In genomic region chr1:91501527-91501859, GRCh38 we compare ENCODE assay signal across 8 cellular contexts. TPM values are rescaled to one million over a fixed set of nuclear protein-coding genes. Genes with fewer than 3 reads are reported as not detected.
A peak's percentile ranks its signal among the peaks of the same experiment; 100 is the strongest.
DNase-seq lines count a peak whose midpoint lies in the region; ATAC-seq and TF ChIP-seq lines count a peak whose summit lies in the region.

No MANE protein-coding gene starts in this region.

- H3K4me1 ChIP-seq in IMR-90 (ENCODE audit: control insufficient read depth, insufficient read depth, low read length) (no peaks in the 10 kb centered on the region; the same call in 1 of the 2 replicates), RWPE2 (ENCODE audit: insufficient read depth, poor library complexity, severe bottlenecking) (peaks cover 15% of the 10 kb centered on the region), sigmoid colon (peaks cover 0 to 19% (median 16%) of the 10 kb centered on the region in 4 donors)

- H3K4me2 ChIP-seq in IMR-90 (ENCODE audit: low read depth, low read length): peak overlapping the region; percentile 84

- no peak overlapping the region for H2BK20ac ChIP-seq in IMR-90 (ENCODE audit: low read depth, low read length)

- in situ Hi-C loops in IMR-90 (cut with MboI; ENCODE audit: low sequenced_read_pairs): no loop called here

- BruUV-seq in IMR-90 (replicated peaks; lab: Mats Ljungman, UMichigan) (no TSS peak), Calu3 (replicated peaks; lab: Mats Ljungman, UMichigan) (no TSS peak)

- H3K4me3 Mint-ChIP-seq in Calu3 (ENCODE audit: low read depth, unreplicated experiment): no peak overlapping the region

- H4K91ac ChIP-seq in IMR-90 (ENCODE audit: insufficient read depth, low read depth, low read length): peak overlapping the region; percentile 4; the same call in 1 of the 2 replicates

- no peaks in the 10 kb centered on the region for H3K27me3 Mint-ChIP-seq in Calu3 (ENCODE audit: unreplicated experiment)

- no peaks in the 10 kb centered on the region for H3K9me3 Mint-ChIP-seq in Calu3 (ENCODE audit: low read depth, unreplicated experiment)

- H2BK120ac ChIP-seq in IMR-90 (ENCODE audit: low read depth, low read length): 0 out of 2 replicates have a peak overlapping the region, but pooled peaks have one; percentile 6

- ATAC-seq in GM21576 (IDR thresholded peaks at IDR 0.05; ENCODE audit: unreplicated experiment): peak; percentile 9
- ATAC-seq in IMR-90 (ENCODE audit: low read depth): peak; percentile 15
- ATAC-seq in RWPE2 (ENCODE audit: low read depth): peak; percentile 40

- peak overlapping the region; percentile 85 for H3K56ac ChIP-seq in IMR-90 (ENCODE audit: extremely low read depth, insufficient read depth, low read length)

- dilution Hi-C loops in IMR-90 (cut with HindIII; ENCODE audit: low sequenced_read_pairs, unreplicated experiment): no loop called here

- H3K9ac ChIP-seq in IMR-90 (ENCODE audit: low read depth, low read length): peak overlapping the region; percentile 70

- H3K27me3 ChIP-seq in IMR-90 (ENCODE audit: control insufficient read depth, insufficient read depth, low read length) (no peaks in the 10 kb centered on the region), RWPE2 (ENCODE audit: insufficient read depth, poor library complexity, severe bottlenecking) (no peaks in the 10 kb centered on the region), sigmoid colon (no peaks in the 10 kb centered on the region)

- no peaks in the 10 kb centered on the region for H3K9me3 ChIP-seq in IMR-90 (ENCODE audit: control insufficient read depth, insufficient read depth, low read length)
- no peaks in the 10 kb centered on the region for H3K9me3 ChIP-seq in RWPE2 (ENCODE audit: severe bottlenecking)
- no peaks in the 10 kb centered on the region for H3K9me3 ChIP-seq in sigmoid colon

- H4K20me1 ChIP-seq in IMR-90 (ENCODE audit: insufficient read depth, low read length): no peaks in the 10 kb centered on the region; the same call in 1 of the 2 replicates

- TF ChIP-seq EP300 in sigmoid colon (IDR thresholded peaks at IDR 0.05): no peak

- H3K18ac ChIP-seq in IMR-90 (ENCODE audit: low read depth, low read length): no peak overlapping the region

- H3K4ac ChIP-seq in IMR-90 (ENCODE audit: low read depth, low read length): peak overlapping the region; percentile 17; the same call in 1 of the 2 replicates

- TF ChIP-seq POLR2A in IMR-90 (IDR thresholded peaks at IDR 0.05; ENCODE audit: low read depth, low read length): no peak
- TF ChIP-seq POLR2A in sigmoid colon (IDR thresholded peaks at IDR 0.05): no peak

- peak overlapping the region; percentile 98 for H2AFZ ChIP-seq in IMR-90 (replicated peaks; ENCODE audit: low read length, poor library complexity)

- POLR2A ChIA-PET in IMR-90 (lab: Charles Lee; ENCODE audit: unreplicated experiment): interaction anchor here (0.7 kb wide), 1 partner anchor 272 kb away, joined by 3 read pairs; no protein-coding TSS in a partner anchor

- CTCF ChIA-PET in IMR-90 (lab: Yijun Ruan, JAX): interaction anchor here (0.6 to 2.8 kb wide), 3 partner anchors 11 to 329 kb away, joined by 3 to 13 read pairs (median 3); no protein-coding TSS in a partner anchor
- CTCF ChIA-PET in Calu3 (lab: Charles Lee): interaction anchor here (0.7 to 1.8 kb wide), 3 partner anchors 95 to 639 kb away, joined by 3 to 7 read pairs (median 4); no protein-coding TSS in a partner anchor

- no peak overlapping the region for H3K27ac Mint-ChIP-seq in Calu3 (ENCODE audit: unreplicated experiment)

- H2AK9ac ChIP-seq in IMR-90 (replicated peaks; ENCODE audit: low read depth, low read length, poor library complexity): peak overlapping the region; percentile 21

- H2BK15ac ChIP-seq in IMR-90 (ENCODE audit: low read depth, low read length): peak overlapping the region; percentile 11; the same call in 1 of the 3 replicates

- no peak overlapping the region for H4K5ac ChIP-seq in IMR-90 (ENCODE audit: low read depth, low read length)

- intact Hi-C loops in IMR-90 (cut with micrococcal nuclease) (loop anchor here (1.0 to 5.0 kb wide), 5 partner anchors 97 to 1331 kb away; partner anchors contain the start of genes GLMN, HFM1, RPAP2 and RPL5), sigmoid colon (cut with DNase I) (loop anchor here (2.0 to 5.0 kb wide), 4 partner anchors 97 to 796 kb away; partner anchors contain the start of genes GLMN, HFM1, RPAP2 and ZNF644), Calu3 (cut with micrococcal nuclease; ENCODE audit: unreplicated experiment) (loop anchor here (5.0 kb wide), 3 partner anchors 59 to 334 kb away; no protein-coding TSS in a partner anchor)

- H3K4me3 ChIP-seq in IMR-90 (ENCODE audit: insufficient read depth, low read depth, low read length) (peak overlapping the region; percentile 59), RWPE2 (ENCODE audit: severe bottlenecking) (peak overlapping the region; percentile 52), fibroblast of pulmonary artery (replicated peaks; ENCODE audit: low read depth, low read length) (peak overlapping the region; percentile 85), sigmoid colon (peak overlapping the region; percentile 57 to 77 (median 72))

- H4K8ac ChIP-seq in IMR-90 (ENCODE audit: low read depth in 2 of 2, low read length in 2 of 2): peak overlapping the region; percentile 82 to 93

- H2BK5ac ChIP-seq in IMR-90 (ENCODE audit: low read depth, low read length, poor library complexity, severe bottlenecking): peak overlapping the region; percentile 6

- no peaks in the 10 kb centered on the region for H3K9me1 ChIP-seq in IMR-90 (ENCODE audit: insufficient read depth, low read length)

- H3K79me1 ChIP-seq in IMR-90 (ENCODE audit: low read depth in 1 of 2, low read length in 2 of 2): peaks cover 11 to 19% of the 10 kb centered on the region in 2 experiments

- TF ChIP-seq CTCF in IMR-90 (conservative IDR thresholded peaks at IDR 0.05; ENCODE audit: low read depth, low read length) (no peak), RWPE2 (IDR thresholded peaks at IDR 0.05; ENCODE audit: poor library complexity, severe bottlenecking) (peak; percentile 45), fibroblast of pulmonary artery (IDR thresholded peaks at IDR 0.05; ENCODE audit: low read length, missing control alignments) (no peak), sigmoid colon (IDR thresholded peaks at IDR 0.05) (peak in 1 of 4 experiments; percentile 15), Calu3 (IDR thresholded peaks at IDR 0.05; ENCODE audit: unreplicated experiment) (no peak)

- H3K27ac ChIP-seq in IMR-90 (ENCODE audit: insufficient read depth, low read length) (peak overlapping the region; percentile 52; the same call in 1 of the 2 replicates), RWPE2 (ENCODE audit: poor library complexity, severe bottlenecking) (peak overlapping the region; percentile 86), sigmoid colon (peak overlapping the region; percentile 88 to 93 (median 92))

- H3K23ac ChIP-seq in IMR-90 (ENCODE audit: low read depth, low read length): peak overlapping the region; percentile 39; the same call in 1 of the 2 replicates

- peaks cover 4% of the 10 kb centered on the region for H3K36me3 Mint-ChIP-seq in Calu3 (ENCODE audit: insufficient read depth, unreplicated experiment)

- no CpG with 5 or more reads among the region's 9 CpGs for WGBS in IMR-90 (ENCODE audit: extremely low coverage in 2 of 2, insufficient read length in 1 of 2), 2 experiments
- 0 to 1% methylated on average over 9 of the region's 9 CpGs for WGBS in sigmoid colon, 2 donors

- no peak for TF ChIP-seq RAD21 in IMR-90 (IDR thresholded peaks at IDR 0.05; ENCODE audit: low read length)

- peak overlapping the region; percentile 6; the same call in 1 of the 2 replicates for H2AK5ac ChIP-seq in IMR-90 (ENCODE audit: low read depth, low read length)

- DNase-seq in ELR (ENCODE audit: low read depth) (peak; percentile 74), IMR-90 (peak; percentile 32), RWPE2 (ENCODE audit: low spot score) (no peak), fibroblast of pulmonary artery (ENCODE audit: low read depth) (peak; percentile 51), sigmoid colon (no peak), Calu3 (no peak)
- DNase-seq in activated CD8-positive, alpha-beta memory T cell treated with anti-CD3 and anti-CD28 coated beads, Interleukin-2, amount 50 U/mL, for 48 hours: no peak

- peaks cover 18% of the 10 kb centered on the region for H3K4me1 Mint-ChIP-seq in Calu3 (ENCODE audit: low read depth, unreplicated experiment)

- peak overlapping the region; percentile 74 for H3K14ac ChIP-seq in IMR-90 (replicated peaks; ENCODE audit: low read depth, low read length)

- H3K36me3 ChIP-seq in IMR-90 (ENCODE audit: control insufficient read depth, insufficient read depth, low read length) (no peaks in the 10 kb centered on the region), RWPE2 (ENCODE audit: low read depth) (peaks cover 40% of the 10 kb centered on the region), sigmoid colon (no peaks in the 10 kb centered on the region)

TF ChIP-seq in IMR-90, 13 proteins besides CTCF, POLR2A, EP300 and RAD21:
- TF ChIP-seq FOS (IDR thresholded peaks at IDR 0.05; ENCODE audit: low read depth, low read length): no peak
- TF ChIP-seq MAFK (IDR thresholded peaks at IDR 0.05; ENCODE audit: low read depth, low read length): peak; percentile 32; the same call in 1 of the 2 replicates

RNA-seq across cellular contexts. Expression of gene CDC7, which starts 0.8 kb away (rescaled TPM):
- total RNA-seq in IMR-90 (2012; rRNA removed) (4.7 and 6.9 TPM in 2 replicates), sigmoid colon (1 to 10 TPM in 3 of 4 donors, under 1 TPM in 1; 0.36 to 5.0 (median 2.1) TPM), Calu3 (2022) (15.6 and 16.0 TPM in 2 replicates)
- polyA plus RNA-seq in IMR-90 (2012; rRNA removed) (3.4 and 4.3 TPM in 2 replicates), sigmoid colon (1 to 10 TPM in 2 of 3 donors, under 1 TPM in 1; 0.60 to 5.1 (median 1.4) TPM)
- 0.21 and 0.56 TPM in 2 replicates for polyA plus RNA-seq in IMR-90 (2012; cell fraction: cytosol; rRNA removed)
- polyA plus RNA-seq in IMR-90 (2012; cell fraction: nucleus; rRNA removed; ENCODE audit: low replicate concordance): 0.67 and 4.7 TPM in 2 replicates

Comparison
In these comparisons a context has a peak if more than half of its experiments do, and no peak if none do; other contexts are left out.
1. DNase-seq: peak in ELR (single experiment), IMR-90 (single experiment) and fibroblast of pulmonary artery (single experiment); none in RWPE2 (single experiment), sigmoid colon (single experiment), Calu3 (single experiment) and activated CD8-positive, alpha-beta memory T cell treated with anti-CD3 and anti-CD28 coated beads, Interleukin-2, amount 50 U/mL, for 48 hours (single experiment).
2. Peak in every context shown above with its lines, with median percentiles within 50 percentile points of each other: ATAC-seq, H3K27ac ChIP-seq and H3K4me3 ChIP-seq.